8 cellular contexts compared by ENCODE assay signal in genomic region chr4:145732895-145733880, GRCh38. TPM values are rescaled to one million over a fixed set of nuclear protein-coding genes. Genes with fewer than 3 reads are reported as not detected.
DNase-seq lines count a peak whose midpoint lies in the region; ATAC-seq, FAIRE-seq and TF ChIP-seq lines count a peak whose summit lies in the region.

No MANE protein-coding gene starts in this region.

- H3K27ac Mint-ChIP-seq in activated B cell treated with CpG ODN at 0.5 μM for 24 hours (no peak overlapping the region), immature natural killer cell (peak overlapping the region in 3 of 6 donors; percentile 12 to 43 (median 30))

- FAIRE-seq in A549 (lab: Jason Lieb, UNC): no peak

- H3K36me3 Mint-ChIP-seq in activated B cell treated with CpG ODN at 0.5 μM for 24 hours (ENCODE audit: low read depth): no peaks in the 10 kb centered on the region
- H3K36me3 Mint-ChIP-seq in immature natural killer cell: no peaks in the 10 kb centered on the region

- H2AFZ ChIP-seq in smooth muscle cell (ENCODE audit: low read depth): peak overlapping the region; percentile 68

- H3K9me3 Mint-ChIP-seq in activated B cell treated with CpG ODN at 0.5 μM for 24 hours (no peaks in the 10 kb centered on the region), immature natural killer cell (no peaks in the 10 kb centered on the region)

- DNase-seq in A549 (ENCODE audit: low read depth in 1 of 2, low spot score in 1 of 2) (peak; percentile 57 to 83), NCI-H2171 treated with DMSO at 0.1 percent for 48 hours (lab: John Stamatoyannopoulos, UW) (peak; percentile 79), activated B cell treated with CpG ODN at 0.5 μM for 24 hours (peak; percentile 72), cardiac fibroblast (ENCODE audit: low read depth in 2 of 2) (peak; percentile 93 to 98), immature natural killer cell (peak; percentile 74 to 83 (median 76)), smooth muscle cell (lab: John Stamatoyannopoulos, UW; ENCODE audit: unreplicated experiment) (peak; percentile 91)

- POLR2A ChIA-PET in A549 (lab: Yijun Ruan, JAX) (interaction anchor here (0.6 to 1.0 kb wide), 3 partner anchors 54 to 372 kb away, joined by 3 to 4 read pairs (median 3); partner anchors contain the start of gene C4orf51), activated B cell treated with CpG ODN at 0.5 μM for 24 hours (lab: Charles Lee) (interaction anchor here (0.6 kb wide), 1 partner anchor 204 kb away, joined by 9 read pairs; no protein-coding TSS in a partner anchor)

- no peaks in the 10 kb centered on the region for H4K20me1 ChIP-seq in smooth muscle cell (ENCODE audit: low read depth)

- TF ChIP-seq EP300 in A549 (IDR thresholded peaks at IDR 0.05): no peak

- WGBS in A549 (ENCODE audit: missing lambda C conversion rate): 36% methylated on average over 23 of the region's 81 CpGs
- 1% methylated on average over 25 of the region's 81 CpGs for WGBS in smooth muscle cell (ENCODE audit: low lambda C conversion rate)

- H3K4me3 Mint-ChIP-seq in activated B cell treated with CpG ODN at 0.5 μM for 24 hours (peak overlapping the region; percentile 85), immature natural killer cell (peak overlapping the region; percentile 80 to 84 (median 81))

- H3K4me1 ChIP-seq in A549: peaks cover 63% of the 10 kb centered on the region
- H3K4me1 ChIP-seq in smooth muscle cell (ENCODE audit: low read depth): peaks cover 21% of the 10 kb centered on the region

- H3F3A ChIP-seq in smooth muscle cell (ENCODE audit: low read depth): peaks cover 28% of the 10 kb centered on the region

- no peak for TF ChIP-seq RAD21 in A549 (conservative IDR thresholded peaks at IDR 0.05 in 1 of 2, IDR thresholded peaks at IDR 0.05 in 1 of 2)

- peak; percentile 74 to 83 for ATAC-seq in A549
- ATAC-seq in GM18867 (IDR thresholded peaks at IDR 0.05; ENCODE audit: unreplicated experiment): peak; percentile 94
- peak; percentile 83 for ATAC-seq in HG03103 (IDR thresholded peaks at IDR 0.05; ENCODE audit: low read depth, unreplicated experiment)
- peak; percentile 97 for ATAC-seq in activated B cell treated with CpG ODN at 0.5 μM for 24 hours (ENCODE audit: low read depth)

- peaks cover 11% of the 10 kb centered on the region for H3K4me1 Mint-ChIP-seq in activated B cell treated with CpG ODN at 0.5 μM for 24 hours
- peaks cover 5 to 14% of the 10 kb centered on the region in 2 donors for H3K4me1 Mint-ChIP-seq in immature natural killer cell

- TF ChIP-seq CTCF in A549 (IDR thresholded peaks at IDR 0.05) (no peak), activated B cell treated with CpG ODN at 0.5 μM for 24 hours (IDR thresholded peaks at IDR 0.05) (no peak), cardiac fibroblast (IDR thresholded peaks at IDR 0.05; ENCODE audit: low read depth, low read length) (no peak), smooth muscle cell (IDR thresholded peaks at IDR 0.05; ENCODE audit: borderline replicate concordance, insufficient read depth, poor library complexity, severe bottlenecking) (no peak)

- peak; percentile 16; the same call in 1 of the 2 replicates for TF ChIP-seq POLR2A in A549 (IDR thresholded peaks at IDR 0.05; ENCODE audit: low read length)

- H3K9me3 ChIP-seq in A549 (no peaks in the 10 kb centered on the region), smooth muscle cell (replicated peaks; ENCODE audit: low read depth) (no peaks in the 10 kb centered on the region)

- peaks cover 10% of the 10 kb centered on the region for H3K27me3 Mint-ChIP-seq in activated B cell treated with CpG ODN at 0.5 μM for 24 hours
- H3K27me3 Mint-ChIP-seq in immature natural killer cell (ENCODE audit: low read depth in 3 of 3): peaks cover 2 to 6% (median 3%) of the 10 kb centered on the region in 3 donors

- H3K79me2 ChIP-seq in smooth muscle cell (ENCODE audit: low read depth): no peaks in the 10 kb centered on the region

- intact Hi-C loops in activated B cell treated with CpG ODN at 0.5 μM for 24 hours (cut with micrococcal nuclease): loop anchor here (2.0 to 10.0 kb wide), 5 partner anchors 114 to 789 kb away; partner anchors contain the start of genes MMAA, OTUD4, SLC10A7 and ZNF827

- H3K4me3 ChIP-seq in A549 (peak overlapping the region; percentile 56), cardiac fibroblast (replicated peaks in 1 of 2; ENCODE audit: low read depth in 2 of 2, low read length in 2 of 2) (peak overlapping the region; percentile 39 to 61), smooth muscle cell (peak overlapping the region; percentile 64)

- CTCF ChIA-PET in A549 (lab: Yijun Ruan, JAX): interaction anchor here (0.7 kb wide), 1 partner anchor 242 kb away, joined by 3 read pairs; no protein-coding TSS in a partner anchor
- CTCF ChIA-PET in activated B cell treated with CpG ODN at 0.5 μM for 24 hours (lab: Charles Lee): interaction anchor here (1.0 kb wide), 1 partner anchor 116 kb away, joined by 3 read pairs; no protein-coding TSS in a partner anchor

- H3K27ac ChIP-seq in A549: peak overlapping the region; percentile 77 to 97
- peak overlapping the region; percentile 99 for H3K27ac ChIP-seq in smooth muscle cell (ENCODE audit: low read depth)

- H3K4me2 ChIP-seq in A549 (peak overlapping the region; percentile 75), smooth muscle cell (peak overlapping the region; percentile 96)

- H3K9ac ChIP-seq in smooth muscle cell (ENCODE audit: low read depth): peak overlapping the region; percentile 94

- H3K27me3 ChIP-seq in smooth muscle cell (ENCODE audit: low read depth): no peaks in the 10 kb centered on the region

- H3K36me3 ChIP-seq in smooth muscle cell (ENCODE audit: low read depth): no peaks in the 10 kb centered on the region

TF ChIP-seq in A549, 52 proteins besides CTCF, POLR2A, EP300 and RAD21:
- TF ChIP-seq ELK1 (IDR thresholded peaks at IDR 0.05; ENCODE audit: low read depth, low read length) (no peak), JUN (IDR thresholded peaks at IDR 0.05) (0 out of 5 replicates have a peak, but pooled peaks of 1 of the 2 experiments have one; percentile 63), USF2 (IDR thresholded peaks at IDR 0.05) (0 out of 2 replicates have a peak, but pooled peaks have one; percentile 14), ZC3H11A (IDR thresholded peaks at IDR 0.05) (no peak), HOXB5 (CRISPR knock-in tag; IDR thresholded peaks at IDR 0.05) (peak; percentile 60; the same call in 1 of the 2 replicates)
- TF ChIP-seq, protein P1, sequence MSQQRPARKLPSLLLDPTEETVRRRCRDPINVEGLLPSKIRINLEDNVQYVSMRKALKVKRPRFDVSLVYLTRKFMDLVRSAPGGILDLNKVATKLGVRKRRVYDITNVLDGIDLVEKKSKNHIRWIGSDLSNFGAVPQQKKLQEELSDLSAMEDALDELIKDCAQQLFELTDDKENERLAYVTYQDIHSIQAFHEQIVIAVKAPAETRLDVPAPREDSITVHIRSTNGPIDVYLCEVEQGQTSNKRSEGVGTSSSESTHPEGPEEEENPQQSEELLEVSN (IDR thresholded peaks at IDR 0.05; ENCODE audit: borderline replicate concordance, low read depth): peak; percentile 91
- TF ChIP-seq, protein P2, sequence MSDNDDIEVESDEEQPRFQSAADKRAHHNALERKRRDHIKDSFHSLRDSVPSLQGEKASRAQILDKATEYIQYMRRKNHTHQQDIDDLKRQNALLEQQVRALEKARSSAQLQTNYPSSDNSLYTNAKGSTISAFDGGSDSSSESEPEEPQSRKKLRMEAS (IDR thresholded peaks at IDR 0.05): peak; percentile 73; the same call in 1 of the 2 replicates

RNA-seq across cellular contexts. Expression of gene C4orf51, which starts 53.2 kb away (rescaled TPM):
- polyA plus RNA-seq in A549 (2011; rRNA removed) (not detected in 2 replicates), A549 (2017; fragmentation: RNase III; extraction: RNeasy Plus Mini Kit Qiagen cat#74134 plus additional on column Dnase treatment) (not detected in 3 replicates), immature natural killer cell (not detected), smooth muscle cell (not detected in 2 replicates)
- polyA plus RNA-seq in A549 (2012; cell fraction: cytosol; rRNA removed): not detected in 2 replicates
- polyA plus RNA-seq in A549 (2012; cell fraction: nucleus; rRNA removed): not detected in 2 replicates
- not detected in 2 replicates for polyA minus RNA-seq in A549 (2011; rRNA and poly(A)+ RNA removed)
- total RNA-seq in activated B cell treated with CpG ODN at 0.5 μM for 24 hours (not detected in 2 replicates), smooth muscle cell (not detected in 2 replicates)

Comparison
In these comparisons a context has a peak if more than half of its experiments do, and no peak if none do; other contexts are left out.
1. Peak in every context shown above with its lines: DNase-seq, ATAC-seq, H3K4me3 ChIP-seq and H3K27ac ChIP-seq.